Comparison of ENCODE assay signal across 8 cellular contexts in the genomic region with DNA sequence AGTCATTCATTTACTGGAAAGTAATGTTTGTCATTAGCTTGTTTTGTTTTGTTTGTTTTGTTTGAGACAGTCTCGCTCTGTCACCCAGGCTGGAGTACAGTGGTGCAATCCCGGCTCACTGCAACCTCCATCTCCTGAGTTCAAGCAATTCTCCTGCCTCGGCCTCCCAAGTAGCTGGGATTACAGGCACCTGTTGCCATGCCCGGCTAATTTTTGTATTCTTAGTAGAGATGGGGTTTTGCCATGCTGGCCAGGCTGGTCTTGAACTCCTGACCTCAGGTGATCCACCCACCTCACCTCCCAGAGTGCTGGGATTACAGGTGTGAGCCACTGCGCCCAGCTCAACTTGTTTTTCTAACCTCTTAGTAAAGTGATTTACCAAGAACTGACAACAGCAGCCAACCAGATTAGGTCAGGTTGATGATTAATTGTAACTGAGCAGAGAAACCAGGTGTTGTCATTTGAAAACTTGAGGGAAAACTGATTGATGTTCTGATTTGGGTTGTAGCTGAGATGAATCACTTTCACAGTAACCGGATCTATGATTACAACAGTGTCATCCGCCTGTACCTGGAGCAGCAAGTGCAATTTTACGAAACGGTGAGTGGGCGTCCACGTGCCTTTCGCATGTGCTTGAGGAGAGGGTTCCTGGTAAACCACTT. TPM values are rescaled to one million over a fixed set of nuclear protein-coding genes. Genes with fewer than 3 reads are reported as not detected.
A peak's percentile ranks its signal among the peaks of the same experiment; 100 is the strongest.
DNase-seq lines count a peak whose midpoint lies in the region; ATAC-seq and TF ChIP-seq lines count a peak whose summit lies in the region.
"Not testable (repeated sequence)": the region's sequence is repeated elsewhere in the genome, so short reads cannot be mapped to it uniquely, and the experiment has no call there.

No MANE protein-coding gene starts in this region.

- H3K27ac ChIP-seq in dorsolateral prefrontal cortex: peak overlapping the region; percentile 2 to 100 (median 98)

- H3K27me3 Mint-ChIP-seq in activated CD8-positive, alpha-beta T cell treated with anti-CD3 and anti-CD28 coated beads for 36 hours: not testable (repeated sequence)

- not testable (repeated sequence) for H3K4me3 Mint-ChIP-seq in activated CD8-positive, alpha-beta T cell treated with anti-CD3 and anti-CD28 coated beads for 36 hours

- ATAC-seq in activated CD8-positive, alpha-beta T cell treated with anti-CD3 and anti-CD28 coated beads for 36 hours: peak; percentile 63
- peak; percentile 69 for ATAC-seq in left colon

- intact Hi-C loops in activated CD8-positive, alpha-beta T cell treated with anti-CD3 and anti-CD28 coated beads for 36 hours (cut with micrococcal nuclease); left colon (cut with DNase I, micrococcal nuclease): not testable (repeated sequence)
- intact Hi-C loops in dorsolateral prefrontal cortex (cut with DNase I): loop anchor here (5.0 to 10.0 kb wide), 3 partner anchors 43 to 626 kb away; a partner anchor contains a TSS

- peak overlapping the region in 3 of 59 donors; percentile 3 to 25 (median 22) for H3K4me3 ChIP-seq in dorsolateral prefrontal cortex

- H3K27ac Mint-ChIP-seq in activated CD8-positive, alpha-beta T cell treated with anti-CD3 and anti-CD28 coated beads for 36 hours: peak overlapping the region; percentile 38

- DNase-seq in NCI-H82 treated with DMSO at 0.1 percent for 48 hours (lab: John Stamatoyannopoulos, UW; ENCODE audit: unreplicated experiment) (peak; percentile 48), superior temporal gyrus (ENCODE audit: extremely low spot score) (peak; percentile 58)
- peak; percentile 73 for DNase-seq in activated CD8-positive, alpha-beta T cell treated with anti-CD3 and anti-CD28 coated beads for 36 hours
- DNase-seq in activated naive CD4-positive, alpha-beta T cell treated with Interleukin-2 at 50 U/mL for 16 hours: peak; percentile 71
- DNase-seq in dorsolateral prefrontal cortex, left colon: not testable (repeated sequence)
- peak; percentile 41 for DNase-seq in stimulated activated CD4-positive, alpha-beta T cell treated with anti-CD3 and anti-CD28 coated beads, Interleukin-12 subunit alpha, Interleukin-12 subunit beta, amount 100 ng/mL, for 4 hours
- DNase-seq in stimulated activated CD4-positive, alpha-beta T cell treated with anti-CD3 and anti-CD28 coated beads, TNF-alpha, amount 100 ng/mL, for 48 hours (ENCODE audit: low read depth in 3 of 3): peak; percentile 44 to 74 (median 74)

- CTCF ChIA-PET in activated CD8-positive, alpha-beta T cell treated with anti-CD3 and anti-CD28 coated beads for 36 hours (lab: Charles Lee): interaction anchor here (0.8 to 3.4 kb wide), 3 partner anchors 75 to 274 kb away, joined by 3 to 10 read pairs (median 3); no protein-coding TSS in a partner anchor

- peaks cover 69% of the 10 kb centered on the region for H3K36me3 Mint-ChIP-seq in activated CD8-positive, alpha-beta T cell treated with anti-CD3 and anti-CD28 coated beads for 36 hours (ENCODE audit: low read depth)

- not testable (repeated sequence) for H3K9me3 Mint-ChIP-seq in activated CD8-positive, alpha-beta T cell treated with anti-CD3 and anti-CD28 coated beads for 36 hours

- POLR2A ChIA-PET in activated CD8-positive, alpha-beta T cell treated with anti-CD3 and anti-CD28 coated beads for 36 hours (lab: Charles Lee): interaction anchor here (0.6 to 1.6 kb wide), 3 partner anchors 132 to 318 kb away, joined by 3 read pairs; no protein-coding TSS in a partner anchor

- H3K27me3 ChIP-seq in dorsolateral prefrontal cortex: not testable (repeated sequence)

- H3K4me1 Mint-ChIP-seq in activated CD8-positive, alpha-beta T cell treated with anti-CD3 and anti-CD28 coated beads for 36 hours (ENCODE audit: low read depth): peaks cover 29% of the 10 kb centered on the region

- TF ChIP-seq CTCF in activated CD8-positive, alpha-beta T cell treated with anti-CD3 and anti-CD28 coated beads for 36 hours (IDR thresholded peaks at IDR 0.05); dorsolateral prefrontal cortex (IDR thresholded peaks at IDR 0.05 in 54 of 56, conservative IDR thresholded peaks at IDR 0.05 in 2 of 56; ENCODE audit: low read depth in 1 of 56, partially characterized antibody in 56 of 56): not testable (repeated sequence)

RNA-seq across cellular contexts. Expression of a gene that starts 41.2 kb away (rescaled TPM):
- total RNA-seq in activated CD8-positive, alpha-beta T cell treated with anti-CD3 and anti-CD28 coated beads for 36 hours: 10 to 100 TPM; 27.7 to 28.5 TPM
- 100 to 1,000 TPM in 47 of 120 experiments, 10 to 100 TPM in 73; 41.0 to 257 (median 86.5) TPM for total RNA-seq in dorsolateral prefrontal cortex
- total RNA-seq in left colon: 10 to 100 TPM; 35.4 to 50.1 TPM
